8 cellular contexts compared by ENCODE assay signal in the genomic region with DNA sequence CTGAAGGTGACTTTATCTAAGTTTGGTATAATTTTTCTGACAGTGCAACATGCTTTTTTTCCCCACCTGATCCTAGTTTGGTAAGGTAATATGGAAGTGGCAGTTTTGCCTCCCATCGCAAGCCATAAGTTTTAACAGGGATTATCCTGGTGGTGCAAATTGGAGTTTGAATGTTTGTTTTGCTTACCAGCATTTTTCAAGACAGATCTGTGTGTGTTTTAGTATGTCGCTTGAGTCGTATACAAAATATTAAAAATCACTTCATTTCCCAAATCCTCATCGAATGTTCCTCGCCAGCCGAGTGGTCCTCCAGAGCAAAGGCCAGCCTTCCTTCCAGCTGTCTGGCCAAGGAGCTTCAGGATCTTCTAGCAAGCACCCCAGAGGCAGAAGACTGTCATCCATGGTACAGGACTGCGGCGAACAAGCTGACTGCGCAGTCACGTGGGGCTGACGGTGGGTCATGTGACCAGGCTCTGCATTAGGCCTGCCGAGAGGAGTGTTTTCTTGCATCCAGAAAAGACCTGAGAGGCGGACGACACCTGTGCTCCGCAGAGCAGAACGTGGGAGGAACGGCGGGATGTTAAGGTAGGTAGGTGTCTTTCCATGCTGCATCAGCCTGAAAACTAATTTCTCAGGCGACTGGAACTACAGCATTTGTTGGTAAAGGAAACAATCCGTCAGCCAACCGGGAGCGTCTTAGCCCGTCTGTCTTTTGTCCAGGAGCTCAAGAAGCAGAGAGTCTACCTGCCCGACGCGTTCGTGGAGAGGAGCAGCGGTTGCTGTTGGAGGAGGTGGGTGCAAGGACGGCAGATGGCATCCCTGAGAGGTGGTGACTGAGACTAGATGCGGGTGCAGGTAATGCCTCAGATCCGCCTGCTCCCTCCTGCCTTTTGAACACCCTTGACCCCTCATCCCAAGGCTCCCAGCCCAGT. TPM values are rescaled to one million over a fixed set of nuclear protein-coding genes. Genes with fewer than 3 reads are reported as not detected.
DNase-seq lines count a peak whose midpoint lies in the region; ATAC-seq, FAIRE-seq and TF ChIP-seq lines count a peak whose summit lies in the region.

A gene with protein sequence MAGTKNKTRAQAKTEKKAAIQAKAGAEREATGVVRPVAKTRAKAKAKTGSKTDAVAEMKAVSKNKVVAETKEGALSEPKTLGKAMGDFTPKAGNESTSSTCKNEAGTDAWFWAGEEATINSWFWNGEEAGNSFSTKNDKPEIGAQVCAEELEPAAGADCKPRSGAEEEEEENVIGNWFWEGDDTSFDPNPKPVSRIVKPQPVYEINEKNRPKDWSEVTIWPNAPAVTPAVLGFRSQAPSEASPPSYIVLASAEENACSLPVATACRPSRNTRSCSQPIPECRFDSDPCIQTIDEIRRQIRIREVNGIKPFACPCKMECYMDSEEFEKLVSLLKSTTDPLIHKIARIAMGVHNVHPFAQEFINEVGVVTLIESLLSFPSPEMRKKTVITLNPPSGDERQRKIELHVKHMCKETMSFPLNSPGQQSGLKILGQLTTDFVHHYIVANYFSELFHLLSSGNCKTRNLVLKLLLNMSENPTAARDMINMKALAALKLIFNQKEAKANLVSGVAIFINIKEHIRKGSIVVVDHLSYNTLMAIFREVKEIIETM (plus strand): TSS at position 507 of the 932 bp plus-strand sequence. CDS start 28,253 bp downstream, outside the sequence.

- CTCF ChIA-PET in AG04449 (lab: Yijun Ruan, JAX), result no interaction called here

- ATAC-seq in GM19372 (IDR thresholded peaks at IDR 0.05; ENCODE audit: low read depth, unreplicated experiment), result peak; percentile 100
- ATAC-seq in upper lobe of left lung (ENCODE audit: low FRiP score in 2 of 2), result peak; percentile 79 to 95

- DNase-seq in AG04449 (ENCODE audit: low read depth, low spot score) (no peak), HTR-8/SVneo (ENCODE audit: insufficient read length, low spot score) (peak; percentile 47), SK-N-DZ (ENCODE audit: low spot score) (peak; percentile 78), cardiac septum (ENCODE audit: low spot score) (peak; percentile 93), prostate gland (ENCODE audit: low spot score) (peak; percentile 76), upper lobe of left lung (peak; percentile 84 to 90)
- DNase-seq in activated naive CD8-positive, alpha-beta T cell treated with anti-CD3 and anti-CD28 coated beads, Interleukin-2, amount 50 U/mL, for 16 hours (ENCODE audit: low read depth, low spot score), result peak; percentile 22

- H3K9me3 ChIP-seq in prostate gland, result no peaks in the 10 kb centered on the region
- H3K9me3 ChIP-seq in upper lobe of left lung, result no peaks in the 10 kb centered on the region

- intact Hi-C loops in cardiac septum (cut with DNase I) (no loop called here), prostate gland (cut with DNase I) (no loop called here)

- H3K4me1 ChIP-seq in prostate gland (replicated peaks) (no peaks in the 10 kb centered on the region), upper lobe of left lung (no peaks in the 10 kb centered on the region)

- peak; percentile 31 for TF ChIP-seq POLR2A in prostate gland (IDR thresholded peaks at IDR 0.05)
- no peak for TF ChIP-seq POLR2A in upper lobe of left lung (IDR thresholded peaks at IDR 0.05)

- POLR2A ChIA-PET in AG04449 (lab: Yijun Ruan, JAX), result interaction anchor here (0.6 kb wide), 1 partner anchor 121 kb away, joined by 4 read pairs; a partner anchor contains a TSS

- TF ChIP-seq CTCF in AG04449 (IDR thresholded peaks at IDR 0.05; ENCODE audit: insufficient read depth, low read length, missing control alignments), result no peak
- TF ChIP-seq CTCF in prostate gland (IDR thresholded peaks at IDR 0.05), result peak in 1 of 4 experiments; percentile 7
- TF ChIP-seq CTCF in upper lobe of left lung (IDR thresholded peaks at IDR 0.05), result no peak

- FAIRE-seq in HTR-8/SVneo (lab: Jason Lieb, UNC), result no peak

- H3K4me3 ChIP-seq in AG04449 (ENCODE audit: low read depth, low read length) (peak within 1 kb of the TSS; percentile 65), prostate gland (peak within 1 kb of the TSS; percentile 26 to 29), upper lobe of left lung (peak within 1 kb of the TSS; percentile 25 to 58 (median 48))

- no peak for TF ChIP-seq EP300 in upper lobe of left lung (IDR thresholded peaks at IDR 0.05)

- peak within 1 kb of the TSS in 1 of 2 donors; percentile 39 for H3K27ac ChIP-seq in prostate gland
- peak within 1 kb of the TSS in 2 of 4 donors; percentile 52 to 57 for H3K27ac ChIP-seq in upper lobe of left lung

- no peaks in the 10 kb centered on the region for H3K36me3 ChIP-seq in prostate gland
- no peaks in the 10 kb centered on the region for H3K36me3 ChIP-seq in upper lobe of left lung

- no peaks in the 10 kb centered on the region for H3K27me3 ChIP-seq in prostate gland (replicated peaks; ENCODE audit: insufficient read depth)
- H3K27me3 ChIP-seq in upper lobe of left lung, result no peaks in the 10 kb centered on the region

- WGBS in prostate gland, result 1% methylated on average over 27 of the region's 31 CpGs
- WGBS in upper lobe of left lung, 2 donors, result 5 to 29% methylated on average over 6 to 31 of the region's 31 CpGs

RNA-seq across cellular contexts. Expression of the gene that starts here (rescaled TPM):
- polyA plus RNA-seq in SK-N-DZ (2014; cell fraction: cytosol; rRNA removed), result 3.4 and 8.4 TPM in 2 replicates
- polyA plus RNA-seq in SK-N-DZ (2014; cell fraction: nucleus; rRNA removed), result 2.7 and 5.5 TPM in 2 replicates
- 5.7 TPM for total RNA-seq in cardiac septum
- 1 to 10 TPM; 4.4 to 5.9 TPM for total RNA-seq in prostate gland
- total RNA-seq in upper lobe of left lung, result 1 to 10 TPM; 1.1 to 4.1 (median 3.2) TPM
